In genomic region chr2:205746408-205746785, GRCh38 we compare ENCODE assay signal across 20 cellular contexts.
DNase-seq lines count a peak whose midpoint lies in the region; ATAC-seq and TF ChIP-seq lines count a peak whose summit lies in the region.
"Had no signal": no experiment of that assay in that cellular context is flagged by ENCODE, and none has a peak within 500 bp of the region (broad histone marks: within the 10 kb centered on the region; RNA-seq: fewer than 3 reads in every experiment).

No MANE protein-coding gene starts in this region.

- H3K36me3 ChIP-seq in esophagus squamous epithelium = peaks cover 0 to 57% (median 21%) of the 10 kb centered on the region in 3 donors
- H3K36me3 ChIP-seq: ovary had no signal

- H3K4me3 ChIP-seq in esophagus squamous epithelium = peak overlapping the region in 1 of 4 donors; percentile 13
- H3K4me3 ChIP-seq: ovary had no signal

- DNase-seq in Ammon's horn (ENCODE audit: low spot score) (peak; percentile 61), RWPE1 (ENCODE audit: low spot score) (peak; percentile 93), esophagus squamous epithelium (lab: John Stamatoyannopoulos, UW) (no peak), omental fat pad (ENCODE audit: low spot score) (no peak), foreskin melanocyte (no peak)
- DNase-seq: 8988T; activated CD4-positive, CD25-positive, alpha-beta regulatory T cell; activated CD8-positive, alpha-beta memory T cell treated with anti-CD3 and anti-CD28 coated beads for 24 hours; activated naive CD8-positive, alpha-beta T cell treated with anti-CD3 and anti-CD28 coated beads, Interleukin-2, amount 50 U/mL, for 24 hours; DMS79 treated with DMSO at 0.1 percent for 48 hours; left cardiac atrium; NCI-H1694; NCI-H345; NK-92 treated with Interleukin-12 subunit alpha and Interleukin-12 subunit beta, amount 100 ng/mL, for 24 hours; ovary; T-helper 2 cell had no signal

- no peaks in the 10 kb centered on the region for H3K27me3 ChIP-seq in esophagus squamous epithelium
- H3K27me3 ChIP-seq: ovary had no signal

- H3K27ac ChIP-seq in RWPE1 (peak overlapping the region; percentile 82), esophagus squamous epithelium (peak overlapping the region; percentile 77 to 87 (median 86))
- H3K27ac ChIP-seq: ovary had no signal

- ATAC-seq in omental fat pad (ENCODE audit: low FRiP score) = peak; percentile 72
- no peak for ATAC-seq in GM18502 (IDR thresholded peaks at IDR 0.05; ENCODE audit: poor library complexity, unreplicated experiment)
- no peak for ATAC-seq in GM18505 (IDR thresholded peaks at IDR 0.05; ENCODE audit: unreplicated experiment)
- no peak for ATAC-seq in HG03039 (IDR thresholded peaks at IDR 0.05; ENCODE audit: unreplicated experiment)
- ATAC-seq: activated naive CD8-positive, alpha-beta T cell treated with anti-CD3 and anti-CD28 coated beads, Interleukin-2, amount 50 U/mL, for 24 hours; Right ventricle myocardium inferior had no signal

- POLR2A ChIA-PET in RWPE1 (lab: Yijun Ruan, JAX; ENCODE audit: low non-redundant PET) = no interaction called here

- TF ChIP-seq CTCF in RWPE1 (conservative IDR thresholded peaks at IDR 0.05; ENCODE audit: low read depth) = no peak
- TF ChIP-seq CTCF in esophagus squamous epithelium (IDR thresholded peaks at IDR 0.05) = no peak
- no peak for TF ChIP-seq CTCF in omental fat pad (IDR thresholded peaks at IDR 0.05)

- WGBS in esophagus squamous epithelium, 2 donors = 0 to 30% methylated on average over 3 to 6 of the region's 7 CpGs

- H3K9me3 ChIP-seq in esophagus squamous epithelium = no peaks in the 10 kb centered on the region
- H3K9me3 ChIP-seq: ovary had no signal

- H3K4me1 ChIP-seq in esophagus squamous epithelium = peaks cover 20 to 59% (median 27%) of the 10 kb centered on the region in 3 donors

- CTCF ChIA-PET in RWPE1 (lab: Yijun Ruan, JAX) = interaction anchor here (0.6 kb wide), 1 partner anchor 18 kb away, joined by 3 read pairs; no protein-coding TSS in a partner anchor

- peak in 1 of 4 donors; percentile 45 for TF ChIP-seq POLR2A in esophagus squamous epithelium (IDR thresholded peaks at IDR 0.05)
- no peak for TF ChIP-seq POLR2A in GM18505 (IDR thresholded peaks at IDR 0.05; ENCODE audit: borderline replicate concordance, extremely low read depth, insufficient read depth, insufficient read length)

- intact Hi-C loops in esophagus squamous epithelium (cut with DNase I) = loop anchor here (10.0 kb wide), 1 partner anchor 62 kb away; the partner anchor contains the start of gene NRP2

Comparison
In these comparisons a context has a peak if more than half of its experiments do, and no peak if none do; other contexts are left out.
1. DNase-seq: peak in Ammon's horn (single experiment) and RWPE1 (single experiment); none in esophagus squamous epithelium (single experiment), omental fat pad (single experiment) and foreskin melanocyte (single experiment).